ENCODE assay signal across 8 cellular contexts in genomic region chr9:83920942-83921707, GRCh38. TPM values are rescaled to one million over a fixed set of nuclear protein-coding genes. Genes with fewer than 3 reads are reported as not detected.
DNase-seq lines count a peak whose midpoint lies in the region; ATAC-seq and TF ChIP-seq lines count a peak whose summit lies in the region.

Gene KIF27 (minus strand): TSS chr9:83921432. CDS start chr9:83915591, 5,841 bp downstream.

- H3K36me3 Mint-ChIP-seq in activated naive CD4-positive, alpha-beta T cell treated with anti-CD3 and anti-CD28 coated beads, Interleukin-2, amount 50 U/mL, for 24 hours = no peaks in the 10 kb centered on the region

- peak; percentile 94 for ATAC-seq in HG02588 (IDR thresholded peaks at IDR 0.05; ENCODE audit: unreplicated experiment)

- DNase-seq in GM10266 (ENCODE audit: extremely low spot score) = peak; percentile 95
- DNase-seq in NCI-H1048 (lab: John Stamatoyannopoulos, UW) = peak; percentile 90
- DNase-seq in SK-N-MC (ENCODE audit: low read depth, low spot score) = no peak
- DNase-seq in globus pallidus (ENCODE audit: low spot score) = peak; percentile 95
- peak; percentile 98 for DNase-seq in occipital lobe (lab: John Stamatoyannopoulos, UW)

- no peaks in the 10 kb centered on the region for H3K27me3 Mint-ChIP-seq in activated naive CD4-positive, alpha-beta T cell treated with anti-CD3 and anti-CD28 coated beads, Interleukin-2, amount 50 U/mL, for 24 hours

- H3K4me3 Mint-ChIP-seq in activated naive CD4-positive, alpha-beta T cell treated with anti-CD3 and anti-CD28 coated beads, Interleukin-2, amount 50 U/mL, for 24 hours = peak within 1 kb of the TSS; percentile 89

- peak within 1 kb of the TSS; percentile 80 for H3K9ac ChIP-seq in SK-N-MC (ENCODE audit: insufficient read length)

- H3K9me3 ChIP-seq in SK-N-MC (ENCODE audit: low read depth, low read length) = no peaks in the 10 kb centered on the region

- H3K27ac ChIP-seq in SK-N-MC (peak within 1 kb of the TSS; percentile 38; the same call in 1 of the 2 replicates), temporal lobe (ENCODE audit: low read depth, low read length) (peak within 1 kb of the TSS; percentile 38)

- peak; percentile 31 for TF ChIP-seq CTCF in GM10266 (IDR thresholded peaks at IDR 0.05; ENCODE audit: control insufficient read depth, insufficient read depth, low read depth, missing control alignments)

- H3K36me3 ChIP-seq in SK-N-MC (ENCODE audit: insufficient read depth, low read length) = no peaks in the 10 kb centered on the region

- no peaks in the 10 kb centered on the region for H3K9me3 Mint-ChIP-seq in activated naive CD4-positive, alpha-beta T cell treated with anti-CD3 and anti-CD28 coated beads, Interleukin-2, amount 50 U/mL, for 24 hours

- peaks cover 14% of the 10 kb centered on the region for H3K4me1 Mint-ChIP-seq in activated naive CD4-positive, alpha-beta T cell treated with anti-CD3 and anti-CD28 coated beads, Interleukin-2, amount 50 U/mL, for 24 hours

- H3K4me3 ChIP-seq in SK-N-MC = peak within 1 kb of the TSS; percentile 85

- H3K27ac Mint-ChIP-seq in activated naive CD4-positive, alpha-beta T cell treated with anti-CD3 and anti-CD28 coated beads, Interleukin-2, amount 50 U/mL, for 24 hours = peak within 1 kb of the TSS; percentile 93

RNA-seq across cellular contexts. Expression of gene KIF27, which starts in this region (rescaled TPM):
- 17.3 TPM for total RNA-seq in occipital lobe
- 9.1 TPM for total RNA-seq in temporal lobe
